8 cellular contexts compared by ENCODE assay signal in genomic region chr21:44013380-44014088, GRCh38. TPM values are rescaled to one million over a fixed set of nuclear protein-coding genes. Genes with fewer than 3 reads are reported as not detected.
A peak's percentile ranks its signal among the peaks of the same experiment; 100 is the strongest.
DNase-seq lines count a peak whose midpoint lies in the region; ATAC-seq and TF ChIP-seq lines count a peak whose summit lies in the region.

No MANE protein-coding gene starts in this region.

- H3K4me1 ChIP-seq in BLaER1 (peaks cover 44% of the 10 kb centered on the region), HUES48 (ENCODE audit: control insufficient read depth, insufficient read depth, low read length) (peaks cover 17% of the 10 kb centered on the region), endodermal cell (ENCODE audit: control insufficient read depth, insufficient read depth, low read length) (peaks cover 3% of the 10 kb centered on the region)

- H3K27me3 Mint-ChIP-seq in endodermal cell (ENCODE audit: insufficient read depth) (no peaks in the 10 kb centered on the region), nephron (ENCODE audit: low read depth) (no peaks in the 10 kb centered on the region)

- H3K27me3 ChIP-seq in BLaER1, result no peaks in the 10 kb centered on the region
- no peaks in the 10 kb centered on the region for H3K27me3 ChIP-seq in HUES48 (ENCODE audit: control insufficient read depth, insufficient read depth, low read length)
- no peaks in the 10 kb centered on the region for H3K27me3 ChIP-seq in WERI-Rb-1 (ENCODE audit: insufficient read depth, low read depth, severe bottlenecking)
- H3K27me3 ChIP-seq in endodermal cell (ENCODE audit: control insufficient read depth, insufficient read depth, low read length, poor library complexity, severe bottlenecking), result no peaks in the 10 kb centered on the region

- no peak for ATAC-seq in GM21825 (IDR thresholded peaks at IDR 0.05; ENCODE audit: unreplicated experiment)

- H3K4me1 Mint-ChIP-seq in endodermal cell (peaks cover 27% of the 10 kb centered on the region), nephron (peaks cover 39% of the 10 kb centered on the region)

- TF ChIP-seq CTCF in WERI-Rb-1 (IDR thresholded peaks at IDR 0.05; ENCODE audit: low read depth, low read length), result no peak
- TF ChIP-seq CTCF in endodermal cell (conservative IDR thresholded peaks at IDR 0.05), result peak; percentile 13
- TF ChIP-seq CTCF in nephron (IDR thresholded peaks at IDR 0.05; ENCODE audit: unreplicated experiment in 3 of 3), result no peak

- H3K27ac Mint-ChIP-seq in endodermal cell (peak overlapping the region; percentile 87), nephron (peak overlapping the region; percentile 87 to 97 (median 96))

- no peaks in the 10 kb centered on the region for H3K9me3 ChIP-seq in BLaER1
- no peaks in the 10 kb centered on the region for H3K9me3 ChIP-seq in HUES48 (ENCODE audit: control insufficient read depth, insufficient read depth, low read length)
- H3K9me3 ChIP-seq in WERI-Rb-1 (ENCODE audit: severe bottlenecking), result no peaks in the 10 kb centered on the region
- H3K9me3 ChIP-seq in endodermal cell (ENCODE audit: control insufficient read depth, low read length), result no peaks in the 10 kb centered on the region

- H3K4me3 Mint-ChIP-seq in endodermal cell (peak overlapping the region; percentile 78), nephron (peak overlapping the region; percentile 91 to 92 (median 92))

- H3K9me3 Mint-ChIP-seq in endodermal cell (no peaks in the 10 kb centered on the region), nephron (no peaks in the 10 kb centered on the region)

- H3K36me3 ChIP-seq in BLaER1 (no peaks in the 10 kb centered on the region), HUES48 (ENCODE audit: control insufficient read depth, insufficient read depth, low read length) (no peaks in the 10 kb centered on the region), WERI-Rb-1 (0 out of 2 replicates have a peak, but pooled peaks cover 5% of the 10 kb centered on the region), endodermal cell (ENCODE audit: control insufficient read depth, insufficient read depth, low read length) (no peaks in the 10 kb centered on the region)

- H3K36me3 Mint-ChIP-seq in endodermal cell (ENCODE audit: low read depth), result no peaks in the 10 kb centered on the region
- no peaks in the 10 kb centered on the region for H3K36me3 Mint-ChIP-seq in nephron (ENCODE audit: low read depth)

- peak overlapping the region; percentile 73 for H3K4me2 ChIP-seq in BLaER1

- H3K4me3 ChIP-seq in BLaER1, result peak overlapping the region; percentile 93
- peak overlapping the region; percentile 83 for H3K4me3 ChIP-seq in HUES48 (ENCODE audit: low read depth, low read length)
- H3K4me3 ChIP-seq in WERI-Rb-1 (ENCODE audit: low read depth, low read length), result peak overlapping the region; percentile 83
- H3K4me3 ChIP-seq in endodermal cell (ENCODE audit: low read length), result peak overlapping the region; percentile 90

- peak overlapping the region; percentile 93; the same call in 1 of the 2 replicates for H3K9ac ChIP-seq in BLaER1
- peak overlapping the region; percentile 91; the same call in 1 of the 2 replicates for H3K9ac ChIP-seq in HUES48 (ENCODE audit: low read depth, low read length)
- H3K9ac ChIP-seq in endodermal cell (ENCODE audit: extremely low read depth, low read length, poor library complexity, severe bottlenecking), result peak overlapping the region; percentile 93

- DNase-seq in WERI-Rb-1 (no peak), endodermal cell (no peak), NCI-H524 treated with DMSO at 0.1 percent for 48 hours (lab: John Stamatoyannopoulos, UW) (no peak), 8988T (no peak)

- H4K20me1 ChIP-seq in BLaER1, result peaks cover 63% of the 10 kb centered on the region

- WGBS in endodermal cell (ENCODE audit: insufficient coverage in 1 of 2, insufficient read length in 1 of 2), 2 experiments, result 34 to 37% methylated on average over 7 to 8 of the region's 8 CpGs

- H3K27ac ChIP-seq in BLaER1 (peak overlapping the region; percentile 96), HUES48 (ENCODE audit: low read depth, low read length) (peak overlapping the region; percentile 92), WERI-Rb-1 (peak overlapping the region; percentile 95), endodermal cell (ENCODE audit: low read depth, low read length) (no peak overlapping the region)

RNA-seq across cellular contexts. Expression of gene TRAPPC10, which starts 1.4 kb away (rescaled TPM):
- 10 to 100 TPM; 36.8 to 40.1 TPM for total RNA-seq in endodermal cell
- polyA plus RNA-seq in endodermal cell (2013, experiment 1 of 2), result 18.6 TPM
- polyA plus RNA-seq in endodermal cell (2013, experiment 2 of 2), result 18.9 TPM
